Comparison of ENCODE assay signal across 9 cellular contexts in genomic region chr17:1532836-1533602, GRCh38. TPM values are rescaled to one million over a fixed set of nuclear protein-coding genes. Genes with fewer than 3 reads are reported as not detected.
A peak's percentile ranks its signal among the peaks of the same experiment; 100 is the strongest.
DNase-seq lines count a peak whose midpoint lies in the region; ATAC-seq and TF ChIP-seq lines count a peak whose summit lies in the region.
"Had no signal": no experiment of that assay in that cellular context is flagged by ENCODE, and none has a peak within 500 bp of the region (broad histone marks: within the 10 kb centered on the region; RNA-seq: fewer than 3 reads in every experiment).

No MANE protein-coding gene starts in this region.

- H3K27me3 Mint-ChIP-seq in activated CD4-positive, alpha-beta T cell treated with anti-CD3 and anti-CD28 coated beads, Interleukin-2, amount 10 ng/mL, durations not matched to agents 7 days and 5 days = no peaks in the 10 kb centered on the region

- DNase-seq in AG09319 (ENCODE audit: extremely low read depth, low read depth) = no peak
- peak; percentile 10 for DNase-seq in HT-29 (ENCODE audit: low spot score)
- peak; percentile 51 for DNase-seq in activated CD4-positive, alpha-beta T cell treated with anti-CD3 and anti-CD28 coated beads, Interleukin-2, amount 10 ng/mL, durations not matched to agents 7 days and 5 days
- peak in 1 of 2 donors; percentile 20 for DNase-seq in fibroblast of lung (ENCODE audit: low read depth in 2 of 2)
- DNase-seq in stimulated activated CD4-positive, alpha-beta T cell treated with anti-CD3 and anti-CD28 coated beads, Interleukin-2, amount 100 ng/mL, for 4 hours (ENCODE audit: low read depth) = peak; percentile 7
- DNase-seq in NCI-H2081 (lab: John Stamatoyannopoulos, UW) = no peak
- no peak for DNase-seq in HPDE6-E6E7 (ENCODE audit: extremely low spot score)

- peaks cover 13% of the 10 kb centered on the region for H3K36me3 ChIP-seq in fibroblast of lung (ENCODE audit: control insufficient read depth, insufficient read depth, low read length)

- H3K4me3 Mint-ChIP-seq in activated CD4-positive, alpha-beta T cell treated with anti-CD3 and anti-CD28 coated beads, Interleukin-2, amount 10 ng/mL, durations not matched to agents 7 days and 5 days = no peak overlapping the region

- no peaks in the 10 kb centered on the region for H3K9me3 Mint-ChIP-seq in activated CD4-positive, alpha-beta T cell treated with anti-CD3 and anti-CD28 coated beads, Interleukin-2, amount 10 ng/mL, durations not matched to agents 7 days and 5 days

- H3K4me1 Mint-ChIP-seq in activated CD4-positive, alpha-beta T cell treated with anti-CD3 and anti-CD28 coated beads, Interleukin-2, amount 10 ng/mL, durations not matched to agents 7 days and 5 days = no peaks in the 10 kb centered on the region

- no peak for ATAC-seq in GM21360 (IDR thresholded peaks at IDR 0.05; ENCODE audit: unreplicated experiment)
- ATAC-seq: body of pancreas had no signal

- no peaks in the 10 kb centered on the region for H3K27me3 ChIP-seq in fibroblast of lung (ENCODE audit: control insufficient read depth, insufficient read depth, low read length)
- H3K27me3 ChIP-seq: body of pancreas had no signal

- H3K79me2 ChIP-seq in fibroblast of lung (ENCODE audit: control insufficient read depth, insufficient read depth, low read length) = no peaks in the 10 kb centered on the region

- CTCF ChIA-PET in activated CD4-positive, alpha-beta T cell treated with anti-CD3 and anti-CD28 coated beads, Interleukin-2, amount 10 ng/mL, durations not matched to agents 7 days and 5 days (lab: Charles Lee) = interaction anchor here (0.6 to 1.6 kb wide), 6 partner anchors 17 to 475 kb away, joined by 3 to 12 read pairs (median 3); partner anchors contain the start of genes INPP5K and RILP

- no peaks in the 10 kb centered on the region for H3K4me1 ChIP-seq in fibroblast of lung (ENCODE audit: control insufficient read depth, extremely low read depth, insufficient read depth, low read length)
- H3K4me1 ChIP-seq: body of pancreas had no signal

- H3K36me3 Mint-ChIP-seq in activated CD4-positive, alpha-beta T cell treated with anti-CD3 and anti-CD28 coated beads, Interleukin-2, amount 10 ng/mL, durations not matched to agents 7 days and 5 days (ENCODE audit: low read depth) = peaks cover 11% of the 10 kb centered on the region

- H3K9ac ChIP-seq in fibroblast of lung (ENCODE audit: insufficient read depth, low read length) = no peak overlapping the region

- H3K4me2 ChIP-seq in fibroblast of lung (ENCODE audit: extremely low read depth, insufficient read depth, low read length) = no peak overlapping the region

- peak; percentile 16 for TF ChIP-seq CTCF in AG09319 (IDR thresholded peaks at IDR 0.05; ENCODE audit: low read depth, low read length)
- TF ChIP-seq CTCF in fibroblast of lung (conservative IDR thresholded peaks at IDR 0.05 in 1 of 2, IDR thresholded peaks at IDR 0.05 in 1 of 2; ENCODE audit: low read depth in 1 of 2, low read length in 2 of 2) = peak; percentile 18 to 29

- no peak overlapping the region for H3K4me3 ChIP-seq in fibroblast of lung (replicated peaks in 1 of 4; ENCODE audit: control extremely low read depth in 1 of 4, insufficient read depth in 1 of 4, low read depth in 3 of 4, low read length in 4 of 4)
- H3K4me3 ChIP-seq: body of pancreas had no signal

- POLR2A ChIA-PET in activated CD4-positive, alpha-beta T cell treated with anti-CD3 and anti-CD28 coated beads, Interleukin-2, amount 10 ng/mL, durations not matched to agents 7 days and 5 days (lab: Charles Lee) = no interaction called here

- no peaks in the 10 kb centered on the region for H4K20me1 ChIP-seq in fibroblast of lung (ENCODE audit: control insufficient read depth, extremely low read depth, insufficient read depth, low read length)

- no peak overlapping the region for H2AFZ ChIP-seq in fibroblast of lung (ENCODE audit: low read length)

- H3K9me3 ChIP-seq in fibroblast of lung (ENCODE audit: control insufficient read depth, insufficient read depth, low read depth, low read length) = no peaks in the 10 kb centered on the region
- H3K9me3 ChIP-seq: body of pancreas had no signal

- H3K27ac Mint-ChIP-seq in activated CD4-positive, alpha-beta T cell treated with anti-CD3 and anti-CD28 coated beads, Interleukin-2, amount 10 ng/mL, durations not matched to agents 7 days and 5 days = no peak overlapping the region

- no peak overlapping the region for H3K27ac ChIP-seq in fibroblast of lung (ENCODE audit: insufficient read depth, low read length)
- H3K27ac ChIP-seq: body of pancreas had no signal

RNA-seq across cellular contexts. Expression of gene INPP5K, which starts 16.6 kb away (rescaled TPM):
- 51.5 and 75.5 TPM in 2 replicates for total RNA-seq in HT-29 (2014; rRNA removed; shearing (Covaris generic))
- total RNA-seq in activated CD4-positive, alpha-beta T cell treated with anti-CD3 and anti-CD28 coated beads, Interleukin-2, amount 10 ng/mL, durations not matched to agents 7 days and 5 days = 10 to 100 TPM; 50.3 to 56.9 TPM
- 32.1 and 34.5 TPM in 2 replicates for total RNA-seq in fibroblast of lung
- 18.6 and 21.0 TPM in 2 replicates for polyA plus RNA-seq in fibroblast of lung
- polyA plus RNA-seq in fibroblast of lung (2012) = 19.6 and 21.9 TPM in 2 replicates
- 51.3 and 54.5 TPM in 2 replicates for polyA minus RNA-seq in fibroblast of lung (ENCODE audit: low replicate concordance)

RNA-seq across cellular contexts. Expression of gene PITPNA, which starts 29.6 kb away (rescaled TPM):
- total RNA-seq in HT-29 (2014; rRNA removed; shearing (Covaris generic)) = 15.9 and 23.1 TPM in 2 replicates
- total RNA-seq in activated CD4-positive, alpha-beta T cell treated with anti-CD3 and anti-CD28 coated beads, Interleukin-2, amount 10 ng/mL, durations not matched to agents 7 days and 5 days = 10 to 100 TPM; 44.1 to 52.2 TPM
- 10.8 and 12.6 TPM in 2 replicates for total RNA-seq in fibroblast of lung
- 58.3 and 63.6 TPM in 2 replicates for polyA plus RNA-seq in fibroblast of lung
- polyA plus RNA-seq in fibroblast of lung (2012) = 56.0 and 56.6 TPM in 2 replicates
- polyA minus RNA-seq in fibroblast of lung (ENCODE audit: low replicate concordance) = 65.7 and 67.9 TPM in 2 replicates

RNA-seq across cellular contexts. Expression of gene MYO1C, which starts 40.5 kb away (rescaled TPM):
- total RNA-seq in HT-29 (2014; rRNA removed; shearing (Covaris generic)) = 188 and 200 TPM in 2 replicates
- 10 to 100 TPM; 26.7 to 34.1 TPM for total RNA-seq in activated CD4-positive, alpha-beta T cell treated with anti-CD3 and anti-CD28 coated beads, Interleukin-2, amount 10 ng/mL, durations not matched to agents 7 days and 5 days
- 113 and 190 TPM in 2 replicates for total RNA-seq in fibroblast of lung
- polyA plus RNA-seq in fibroblast of lung = 164 and 180 TPM in 2 replicates
- polyA plus RNA-seq in fibroblast of lung (2012) = 224 and 226 TPM in 2 replicates
- polyA minus RNA-seq in fibroblast of lung (ENCODE audit: low replicate concordance) = 842 and 992 TPM in 2 replicates

Comparison
In these comparisons a context has a peak if more than half of its experiments do, and no peak if none do; other contexts are left out.
1. DNase-seq: peak in HT-29 (single experiment), activated CD4-positive, alpha-beta T cell treated with anti-CD3 and anti-CD28 coated beads, Interleukin-2, amount 10 ng/mL, durations not matched to agents 7 days and 5 days (single experiment) and stimulated activated CD4-positive, alpha-beta T cell treated with anti-CD3 and anti-CD28 coated beads, Interleukin-2, amount 100 ng/mL, for 4 hours (single experiment); none in AG09319 (single experiment), NCI-H2081 (0 of 2) and HPDE6-E6E7 (single experiment).